In genomic region chr3:150261418-150261817, GRCh38 we compare ENCODE assay signal across 33 cellular contexts.
"Had no signal": no experiment of that assay in that cellular context is flagged by ENCODE, and none has a peak within 500 bp of the region (broad histone marks: within the 10 kb centered on the region; RNA-seq: fewer than 3 reads in every experiment).

No MANE protein-coding gene starts in this region.

- H3K4me1 ChIP-seq: adrenal gland, ascending aorta, breast epithelium had no signal

- H3K9me3 ChIP-seq: adrenal gland, ascending aorta, breast epithelium had no signal

- DNase-seq: activated effector memory CD4-positive, alpha-beta T cell treated with anti-CD3 and anti-CD28 coated beads, Interleukin-2, amount 50 U/mL, for 16 hours; activated effector memory CD4-positive, alpha-beta T cell treated with Interleukin-2 at 50 U/mL for 16 hours; activated gamma-delta T cell; activated gamma-delta T cell treated with Interleukin-2 at 50 U/mL for 16 hours; activated naive CD4-positive, alpha-beta T cell; activated naive CD4-positive, alpha-beta T cell treated with anti-CD3 and anti-CD28 coated beads for 36 hours; activated naive CD4-positive, alpha-beta T cell treated with anti-CD3 and anti-CD28 coated beads, Interleukin-2, amount 10 ng/mL, durations not matched to agents 7 days and 5 days; activated naive CD4-positive, alpha-beta T cell treated with anti-CD3 and anti-CD28 coated beads, Interleukin-2, amount 50 U/mL, for 16 hours; activated naive CD4-positive, alpha-beta T cell treated with Interleukin-2 at 50 U/mL for 16 hours; activated naive CD8-positive, alpha-beta T cell treated with anti-CD3 and anti-CD28 coated beads for 36 hours; activated naive CD8-positive, alpha-beta T cell treated with anti-CD3 and anti-CD28 coated beads, Interleukin-2, amount 10 ng/mL, durations not matched to agents 7 days and 5 days; activated naive CD8-positive, alpha-beta T cell treated with anti-CD3 and anti-CD28 coated beads, Interleukin-2, amount 50 U/mL, for 24 hours; activated T-cell treated with anti-CD3 and anti-CD28 coated beads, Interleukin-2, amount 50 U/mL, for 1 hour; activated T-cell treated with anti-CD3 and anti-CD28 coated beads, Interleukin-2, amount 50 U/mL, for 24 hours; activated T-cell treated with anti-CD3 and anti-CD28 coated beads, Interleukin-2, amount 50 U/mL, for 4 hours; activated T-cell treated with anti-CD3 and anti-CD28 coated beads, Interleukin-2, amount 50 U/mL, for 48 hours; activated T-cell treated with anti-CD3 and anti-CD28 coated beads, Interleukin-2, amount 50 U/mL, for 72 hours; adrenal gland; amniotic stem cell; amygdala; anterior cingulate cortex; aorta; brain microvascular endothelial cell; caudate nucleus; central memory CD4-positive, alpha-beta T cell; cerebellar nuclear complex had no signal

- ATAC-seq: activated naive CD4-positive, alpha-beta T cell treated with anti-CD3 and anti-CD28 coated beads, Interleukin-2, amount 50 U/mL, for 72 hours; activated naive CD8-positive, alpha-beta T cell treated with anti-CD3 and anti-CD28 coated beads, Interleukin-2, amount 50 U/mL, for 24 hours; activated T-cell treated with anti-CD3 and anti-CD28 coated beads, Interleukin-2, amount 50 U/mL, for 4 hours; activated T-cell treated with anti-CD3 and anti-CD28 coated beads, Interleukin-2, amount 50 U/mL, for 72 hours; activated T-helper 17 cell treated with anti-CD3 and anti-CD28 coated beads, Interleukin-2, amount 50 U/mL, for 72 hours had no signal

- H3K27ac ChIP-seq: adrenal gland, ascending aorta, brain microvascular endothelial cell, breast epithelium, cardiac muscle cell had no signal

- H3K4me3 ChIP-seq: adrenal gland, ascending aorta, breast epithelium, cardiac muscle cell had no signal

- H3K27me3 ChIP-seq: adrenal gland, ascending aorta, brain microvascular endothelial cell, breast epithelium, cardiac muscle cell had no signal

- H3K36me3 ChIP-seq: adrenal gland, ascending aorta, brain microvascular endothelial cell, breast epithelium, cardiac muscle cell had no signal

- FAIRE-seq: astrocyte, bronchial epithelial cell had no signal
